ENCODE assay signal across 19 cellular contexts in genomic region chr18:76412818-76413565, GRCh38.
DNase-seq lines count a peak whose midpoint lies in the region; ATAC-seq and TF ChIP-seq lines count a peak whose summit lies in the region.
"Had no signal": no experiment of that assay in that cellular context is flagged by ENCODE, and none has a peak within 500 bp of the region (broad histone marks: within the 10 kb centered on the region; RNA-seq: fewer than 3 reads in every experiment).

No MANE protein-coding gene starts in this region.

- H3K4me1 ChIP-seq in skeletal muscle satellite cell (ENCODE audit: control insufficient read depth, insufficient read depth, low read length): peaks cover 18% of the 10 kb centered on the region

- intact Hi-C loops in CD14-positive monocyte (cut with micrococcal nuclease): no loop called here

- CTCF ChIA-PET in activated naive CD4-positive, alpha-beta T cell treated with anti-CD3 and anti-CD28 coated beads, Interleukin-2, amount 10 ng/mL, durations not matched to agents 7 days and 5 days (lab: Charles Lee): no interaction called here

- H3K4me1 Mint-ChIP-seq in CD14-positive monocyte (peaks cover 66% of the 10 kb centered on the region), T-helper 17 cell (peaks cover 32% of the 10 kb centered on the region)
- peaks cover 6% of the 10 kb centered on the region for H3K4me1 Mint-ChIP-seq in activated naive CD4-positive, alpha-beta T cell treated with anti-CD3 and anti-CD28 coated beads, Interleukin-2, amount 10 ng/mL, durations not matched to agents 7 days and 5 days
- H3K4me1 Mint-ChIP-seq: central memory CD8-positive, alpha-beta T cell had no signal

- H3K36me3 ChIP-seq in skeletal muscle satellite cell (ENCODE audit: insufficient read depth, low read length): peaks cover 4% of the 10 kb centered on the region
- H3K36me3 ChIP-seq: tibial nerve had no signal

- no peak overlapping the region for H3K4me3 ChIP-seq in skeletal muscle satellite cell (ENCODE audit: low read length)

- H3K4me3 Mint-ChIP-seq in CD14-positive monocyte (no peak overlapping the region), T-helper 17 cell (no peak overlapping the region)
- no peak overlapping the region for H3K4me3 Mint-ChIP-seq in activated naive CD4-positive, alpha-beta T cell treated with anti-CD3 and anti-CD28 coated beads, Interleukin-2, amount 10 ng/mL, durations not matched to agents 7 days and 5 days
- H3K4me3 Mint-ChIP-seq: central memory CD8-positive, alpha-beta T cell; effector memory CD8-positive, alpha-beta T cell; natural killer cell; stimulated activated effector memory CD8-positive, alpha-beta T cell treated with anti-CD3 and anti-CD28 coated beads, Interleukin-12 subunit alpha, Interleukin-12 subunit beta, amount 100 ng/mL, for 72 hours had no signal

- H3K9me3 Mint-ChIP-seq in CD14-positive monocyte: peaks cover 0 to 2% (median 0%) of the 10 kb centered on the region in 7 donors
- H3K9me3 Mint-ChIP-seq in activated naive CD4-positive, alpha-beta T cell treated with anti-CD3 and anti-CD28 coated beads, Interleukin-2, amount 10 ng/mL, durations not matched to agents 7 days and 5 days: peaks cover 1% of the 10 kb centered on the region
- H3K9me3 Mint-ChIP-seq: central memory CD8-positive, alpha-beta T cell; effector memory CD8-positive, alpha-beta T cell; natural killer cell; stimulated activated effector memory CD8-positive, alpha-beta T cell treated with anti-CD3 and anti-CD28 coated beads, Interleukin-12 subunit alpha, Interleukin-12 subunit beta, amount 100 ng/mL, for 72 hours had no signal

- no peaks in the 10 kb centered on the region for H3K27me3 ChIP-seq in skeletal muscle satellite cell (ENCODE audit: control insufficient read depth, insufficient read depth, low read length)
- H3K27me3 ChIP-seq: tibial nerve had no signal

- H3K9ac ChIP-seq in skeletal muscle satellite cell (ENCODE audit: low read depth, low read length): no peak overlapping the region
- H3K9ac ChIP-seq: KMS-11 had no signal

- H3K36me3 Mint-ChIP-seq in CD14-positive monocyte (peaks cover 22 to 27% of the 10 kb centered on the region in 2 donors), T-helper 17 cell (ENCODE audit: low read depth) (peaks cover 2% of the 10 kb centered on the region)
- no peaks in the 10 kb centered on the region for H3K36me3 Mint-ChIP-seq in activated naive CD4-positive, alpha-beta T cell treated with anti-CD3 and anti-CD28 coated beads, Interleukin-2, amount 10 ng/mL, durations not matched to agents 7 days and 5 days
- H3K36me3 Mint-ChIP-seq: natural killer cell; stimulated activated effector memory CD8-positive, alpha-beta T cell treated with anti-CD3 and anti-CD28 coated beads, Interleukin-12 subunit alpha, Interleukin-12 subunit beta, amount 100 ng/mL, for 72 hours had no signal

- no peak for ATAC-seq in T-helper 17 cell
- ATAC-seq: effector memory CD8-positive, alpha-beta T cell; natural killer cell; stimulated activated effector memory CD8-positive, alpha-beta T cell treated with anti-CD3 and anti-CD28 coated beads, Interleukin-12 subunit alpha, Interleukin-12 subunit beta, amount 100 ng/mL, for 72 hours had no signal

- H3K4me2 ChIP-seq in skeletal muscle satellite cell (ENCODE audit: low read length): peak overlapping the region; percentile 38
- H3K4me2 ChIP-seq: KMS-11 had no signal

- DNase-seq in CD14-positive monocyte (ENCODE audit: low spot score) (no peak), T-helper 17 cell (no peak), fibroblast of peridontal ligament (ENCODE audit: extremely low read depth) (peak; percentile 61), NCI-H2029 treated with DMSO at 0.1 percent for 48 hours (lab: John Stamatoyannopoulos, UW) (no peak), SK-N-DZ (ENCODE audit: low spot score) (no peak), mesenteric fat pad (ENCODE audit: low spot score) (no peak)
- no peak for DNase-seq in activated naive CD4-positive, alpha-beta T cell treated with anti-CD3 and anti-CD28 coated beads, Interleukin-2, amount 10 ng/mL, durations not matched to agents 7 days and 5 days
- DNase-seq: effector memory CD8-positive, alpha-beta T cell; hypothalamus; natural killer cell; NCI-H1105; NCI-H526; SIG-M5; T-helper 2 cell had no signal

- H3K27me3 Mint-ChIP-seq in CD14-positive monocyte (ENCODE audit: low read depth in 3 of 3) (peaks cover 0 to 2% (median 2%) of the 10 kb centered on the region in 3 donors), T-helper 17 cell (no peaks in the 10 kb centered on the region)
- peaks cover 15% of the 10 kb centered on the region for H3K27me3 Mint-ChIP-seq in activated naive CD4-positive, alpha-beta T cell treated with anti-CD3 and anti-CD28 coated beads, Interleukin-2, amount 10 ng/mL, durations not matched to agents 7 days and 5 days

- H3K27ac Mint-ChIP-seq in CD14-positive monocyte (peak overlapping the region; percentile 32 to 91 (median 83)), T-helper 17 cell (peak overlapping the region; percentile 45)
- no peak overlapping the region for H3K27ac Mint-ChIP-seq in activated naive CD4-positive, alpha-beta T cell treated with anti-CD3 and anti-CD28 coated beads, Interleukin-2, amount 10 ng/mL, durations not matched to agents 7 days and 5 days
- H3K27ac Mint-ChIP-seq: effector memory CD8-positive, alpha-beta T cell; stimulated activated effector memory CD8-positive, alpha-beta T cell treated with anti-CD3 and anti-CD28 coated beads, Interleukin-12 subunit alpha, Interleukin-12 subunit beta, amount 100 ng/mL, for 72 hours had no signal

- H3K9me3 ChIP-seq in T-helper 17 cell (ENCODE audit: control insufficient read depth, low read length, poor library complexity, severe bottlenecking) (no peaks in the 10 kb centered on the region), skeletal muscle satellite cell (replicated peaks; ENCODE audit: low read length) (no peaks in the 10 kb centered on the region)
- H3K9me3 ChIP-seq: tibial nerve had no signal

- TF ChIP-seq CTCF in CD14-positive monocyte (IDR thresholded peaks at IDR 0.05): no peak
